Comparison of ENCODE assay signal across 12 cellular contexts in the genomic region with DNA sequence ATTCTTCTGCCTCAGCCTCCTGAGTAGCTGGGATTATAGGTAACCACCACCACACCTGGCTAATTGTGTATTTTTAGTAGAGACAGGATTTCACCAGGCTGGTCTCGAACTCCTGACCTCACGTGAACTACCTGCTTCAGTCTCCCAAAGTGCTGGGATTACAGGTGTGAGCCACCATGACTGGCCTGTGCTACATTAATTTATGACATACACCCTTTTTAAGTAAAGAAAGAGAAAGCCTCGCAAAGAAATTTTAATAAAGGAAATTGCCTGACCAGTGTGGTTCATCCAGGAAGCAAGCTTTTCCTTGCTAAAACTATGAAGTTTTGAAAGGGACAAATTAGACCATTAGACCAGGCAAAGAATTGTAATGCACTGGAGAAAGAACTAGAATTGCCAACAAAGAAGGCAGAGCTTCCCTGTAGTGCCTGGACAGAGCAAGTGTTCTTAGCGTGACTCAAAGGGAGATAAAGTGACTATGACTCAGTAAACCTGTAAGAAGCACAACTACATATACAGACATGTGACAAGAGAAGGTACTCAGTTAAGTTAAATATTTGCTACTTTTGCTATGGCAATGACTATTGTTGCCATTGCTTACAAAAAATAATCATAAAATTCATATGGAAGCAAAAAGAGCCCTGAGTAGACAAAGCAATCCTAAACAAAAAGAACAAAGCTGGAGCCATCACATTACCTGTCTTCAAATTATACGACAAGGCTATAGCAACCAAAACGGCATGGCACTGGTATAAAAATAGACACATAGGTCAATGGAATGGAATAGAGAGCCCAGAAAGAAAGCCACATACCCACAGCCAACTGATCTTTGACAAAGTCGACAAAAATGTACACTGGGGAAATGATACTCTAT. TPM values are rescaled to one million over a fixed set of nuclear protein-coding genes. Genes with fewer than 3 reads are reported as not detected.
DNase-seq lines count a peak whose midpoint lies in the region; ATAC-seq, FAIRE-seq and TF ChIP-seq lines count a peak whose summit lies in the region.
"Had no signal": no experiment of that assay in that cellular context is flagged by ENCODE, and none has a peak within 500 bp of the region (broad histone marks: within the 10 kb centered on the region; RNA-seq: fewer than 3 reads in every experiment).

No MANE protein-coding gene starts in this region.

- peak overlapping the region; percentile 52 for H3K4me3 Mint-ChIP-seq in activated naive CD4-positive, alpha-beta T cell treated with anti-CD3 and anti-CD28 coated beads, Interleukin-2, amount 10 ng/mL, durations not matched to agents 7 days and 5 days
- H3K4me3 Mint-ChIP-seq in neural progenitor cell, result no peak overlapping the region
- H3K4me3 Mint-ChIP-seq: naive B cell had no signal

- 0 out of 4 replicates have a peak, but pooled peaks of 1 of the 2 experiments have one; percentile 4 for TF ChIP-seq RAD21 in K562 (CRISPR knock-in tag; conservative IDR thresholded peaks at IDR 0.05 in 1 of 2, IDR thresholded peaks at IDR 0.05 in 1 of 2)

- CTCF ChIA-PET in activated naive CD4-positive, alpha-beta T cell treated with anti-CD3 and anti-CD28 coated beads, Interleukin-2, amount 10 ng/mL, durations not matched to agents 7 days and 5 days (lab: Charles Lee), result interaction anchor here (0.6 to 3.6 kb wide), 9 partner anchors 11 to 52 kb away, joined by 3 to 18 read pairs (median 6); no protein-coding TSS in a partner anchor
- CTCF ChIA-PET in K562 (lab: Yijun Ruan, JAX; ENCODE audit: low intra/inter-chr PET ratio), result interaction anchor here (0.8 kb wide), 1 partner anchor 9 kb away, joined by 3 read pairs; no protein-coding TSS in a partner anchor

- H3K9me1 ChIP-seq in K562 (ENCODE audit: control insufficient read depth, insufficient read depth, low read length), result no peaks in the 10 kb centered on the region

- H3K27ac ChIP-seq in K562 (ENCODE audit: extremely low read depth, low read depth, low read length) (peak overlapping the region; percentile 73), stomach (peak overlapping the region in 3 of 5 donors; percentile 5 to 46 (median 24)), neural progenitor cell (no peak overlapping the region)

- peak; percentile 83 for FAIRE-seq in K562 (lab: Jason Lieb, UNC)

- TF ChIP-seq CTCF in K562 (IDR thresholded peaks at IDR 0.05 in 2 of 3, conservative IDR thresholded peaks at IDR 0.05 in 1 of 3; ENCODE audit: insufficient read depth in 2 of 3, low read depth in 1 of 3, low read length in 3 of 3), result 0 out of 6 replicates have a peak, but pooled peaks of 1 of the 3 experiments have one; percentile 2
- TF ChIP-seq CTCF in stomach (IDR thresholded peaks at IDR 0.05), result no peak
- no peak for TF ChIP-seq CTCF in neural progenitor cell (IDR thresholded peaks at IDR 0.05)

- ATAC-seq in HG03460 (IDR thresholded peaks at IDR 0.05; ENCODE audit: unreplicated experiment) (peak; percentile 64), K562 (peak; percentile 87)

- H3K36me3 Mint-ChIP-seq in activated naive CD4-positive, alpha-beta T cell treated with anti-CD3 and anti-CD28 coated beads, Interleukin-2, amount 10 ng/mL, durations not matched to agents 7 days and 5 days, result peaks cover 64% of the 10 kb centered on the region
- no peaks in the 10 kb centered on the region for H3K36me3 Mint-ChIP-seq in neural progenitor cell
- H3K36me3 Mint-ChIP-seq: naive B cell had no signal

- no peaks in the 10 kb centered on the region for H3K79me2 ChIP-seq in K562 (ENCODE audit: control insufficient read depth, insufficient read depth, low read length)
- H3K79me2 ChIP-seq in neural progenitor cell (ENCODE audit: low read depth), result no peaks in the 10 kb centered on the region

- peak overlapping the region in 1 of 2 experiments; percentile 15; a peak in 1 of 4 replicates for H3K9ac ChIP-seq in K562 (ENCODE audit: insufficient read depth in 1 of 2, low read depth in 2 of 2, low read length in 2 of 2)
- H3K9ac ChIP-seq in neural progenitor cell, result no peak overlapping the region

- BruUV-seq in K562 (replicated peaks; lab: Mats Ljungman, UMichigan), result no TSS peak

- H3K27me3 ChIP-seq in K562 (ENCODE audit: control insufficient read depth in 2 of 2, insufficient read depth in 2 of 2, low read length in 2 of 2), result no peaks in the 10 kb centered on the region
- peaks cover 0 to 3% (median 0%) of the 10 kb centered on the region in 3 donors for H3K27me3 ChIP-seq in stomach
- no peaks in the 10 kb centered on the region for H3K27me3 ChIP-seq in neural progenitor cell

- H3K27ac Mint-ChIP-seq in activated naive CD4-positive, alpha-beta T cell treated with anti-CD3 and anti-CD28 coated beads, Interleukin-2, amount 10 ng/mL, durations not matched to agents 7 days and 5 days, result peak overlapping the region; percentile 91
- H3K27ac Mint-ChIP-seq in neural progenitor cell, result no peak overlapping the region

- 59% methylated on average over 7 of the region's 7 CpGs for WGBS in K562 (ENCODE audit: insufficient coverage, low coverage, missing lambda C conversion rate)
- WGBS in stomach, 5 donors, result 66 to 85% (median 78%) methylated on average over 7 of the region's 7 CpGs

- no peaks in the 10 kb centered on the region for H3K9me3 Mint-ChIP-seq in activated naive CD4-positive, alpha-beta T cell treated with anti-CD3 and anti-CD28 coated beads, Interleukin-2, amount 10 ng/mL, durations not matched to agents 7 days and 5 days
- no peaks in the 10 kb centered on the region for H3K9me3 Mint-ChIP-seq in neural progenitor cell
- H3K9me3 Mint-ChIP-seq: naive B cell had no signal

- TF ChIP-seq POLR2A in K562 (conservative IDR thresholded peaks at IDR 0.05), result no peak
- no peak for TF ChIP-seq POLR2A in stomach (IDR thresholded peaks at IDR 0.05)

- H3K27me3 Mint-ChIP-seq in activated naive CD4-positive, alpha-beta T cell treated with anti-CD3 and anti-CD28 coated beads, Interleukin-2, amount 10 ng/mL, durations not matched to agents 7 days and 5 days, result no peaks in the 10 kb centered on the region
- no peaks in the 10 kb centered on the region for H3K27me3 Mint-ChIP-seq in neural progenitor cell (ENCODE audit: insufficient read depth, low read depth)

- in situ Hi-C loops in K562 (cut with MboI), result no loop called here

- H3K4me2 ChIP-seq in K562 (ENCODE audit: insufficient read depth, low read length) (peak overlapping the region; percentile 5; the same call in 1 of the 2 replicates), neural progenitor cell (no peak overlapping the region)

- POLR2A ChIA-PET in K562 (lab: Yijun Ruan, JAX), result interaction anchor here (0.6 to 2.5 kb wide), 8 partner anchors 10 to 134 kb away, joined by 3 to 14 read pairs (median 3); no protein-coding TSS in a partner anchor

- no peak overlapping the region for H3K4me3 ChIP-seq in K562
- H3K4me3 ChIP-seq in stomach, result no peak overlapping the region
- no peak overlapping the region for H3K4me3 ChIP-seq in neural progenitor cell

- H3K4me1 Mint-ChIP-seq in activated naive CD4-positive, alpha-beta T cell treated with anti-CD3 and anti-CD28 coated beads, Interleukin-2, amount 10 ng/mL, durations not matched to agents 7 days and 5 days, result peaks cover 86% of the 10 kb centered on the region
- H3K4me1 Mint-ChIP-seq in neural progenitor cell, result peaks cover 3% of the 10 kb centered on the region

- H2AFZ ChIP-seq in K562 (ENCODE audit: low read depth, low read length) (peak overlapping the region; percentile 88), neural progenitor cell (replicated peaks) (no peak overlapping the region)

- no peak for DNase-seq in activated naive CD4-positive, alpha-beta T cell treated with anti-CD3 and anti-CD28 coated beads, Interleukin-2, amount 10 ng/mL, durations not matched to agents 7 days and 5 days
- no peak for DNase-seq in activated naive CD4-positive, alpha-beta T cell treated with Interleukin-2 at 50 U/mL for 16 hours
- DNase-seq in K562 (ENCODE audit: extremely low read depth in 1 of 4, low spot score in 3 of 4), result peak; percentile 40 to 75 (median 60)
- no peak for DNase-seq in stomach
- no peak for DNase-seq in neural progenitor cell (ENCODE audit: low spot score)
- no peak for DNase-seq in NCI-H2171 treated with DMSO at 0.1 percent for 48 hours (lab: John Stamatoyannopoulos, UW)
- DNase-seq in islet precursor cell, result no peak
- DNase-seq: cortex of kidney, GOT3, naive B cell, NCI-H2029 treated with DMSO at 0.1 percent for 48 hours had no signal

- no peaks in the 10 kb centered on the region for H4K20me1 ChIP-seq in K562 (replicated peaks; ENCODE audit: control insufficient read depth, insufficient read depth, low read length)
- H4K20me1 ChIP-seq in neural progenitor cell (ENCODE audit: low read depth), result no peaks in the 10 kb centered on the region

- TF ChIP-seq EP300 in K562 (IDR thresholded peaks at IDR 0.05; ENCODE audit: low read length) (no peak), stomach (IDR thresholded peaks at IDR 0.05) (no peak)

- H3K36me3 ChIP-seq in K562 (ENCODE audit: control insufficient read depth, insufficient read depth, low read length) (no peaks in the 10 kb centered on the region), stomach (no peaks in the 10 kb centered on the region), neural progenitor cell (no peaks in the 10 kb centered on the region)

- intact Hi-C loops in K562 (cut with micrococcal nuclease) (no loop called here), stomach (cut with DNase I; ENCODE audit: low total_unique reads) (no loop called here)

- H3K9me3 ChIP-seq in K562 (replicated peaks; ENCODE audit: control insufficient read depth, insufficient read depth, low read depth, low read length) (no peaks in the 10 kb centered on the region; the same call in 1 of the 2 replicates), stomach (no peaks in the 10 kb centered on the region), neural progenitor cell (ENCODE audit: low read depth) (no peaks in the 10 kb centered on the region)

- H3K4me1 ChIP-seq in K562 (replicated peaks in 1 of 2; ENCODE audit: control insufficient read depth in 2 of 2, insufficient read depth in 2 of 2, low read length in 2 of 2) (peaks cover 0 to 30% of the 10 kb centered on the region in 2 experiments; a peak in 4 of 5 replicates), stomach (peaks cover 0 to 4% (median 0%) of the 10 kb centered on the region in 4 donors), neural progenitor cell (no peaks in the 10 kb centered on the region)

- no peaks in the 10 kb centered on the region for H3F3A ChIP-seq in neural progenitor cell (ENCODE audit: low read depth)

RNA-seq across cellular contexts. Expression of a gene that starts 54.6 kb away (rescaled TPM):
- 2.9 and 14.8 TPM in 2 replicates for total RNA-seq in K562 (2011; cell fraction: chromatin; rRNA removed; ENCODE audit: low replicate concordance)
- total RNA-seq in K562 (2011; cell fraction: nucleolus; rRNA removed), result 0.67 and 2.2 TPM in 2 replicates
- 5.6 and 6.0 TPM in 2 replicates for total RNA-seq in K562 (2011; cell fraction: nucleoplasm; rRNA removed)
- total RNA-seq in K562 (2014; rRNA removed), result 6.7 TPM in 2 replicates
- 15.6 and 16.5 TPM in 2 replicates for total RNA-seq in K562 (2014; rRNA removed; fragmentation: Illumina TruSeq; extraction: Trizol)
- 28.1 and 31.5 TPM in 2 replicates for total RNA-seq in K562 (2015; rRNA removed; fragmentation: Illumina TruSeq; extraction: Trizol)
- 17.4 and 22.5 TPM in 2 replicates for total RNA-seq in K562 (2021)
- polyA plus RNA-seq in K562 (2011; rRNA removed), result 4.7 and 25.4 TPM in 2 replicates
- 0.85 and 9.2 TPM in 2 replicates for polyA plus RNA-seq in K562 (2011; cell fraction: cytosol; rRNA removed)
- polyA plus RNA-seq in K562 (2011; cell fraction: nucleus; rRNA removed), result 5.6 and 40.9 TPM in 2 replicates
- 20.9 and 22.7 TPM in 2 replicates for polyA plus RNA-seq in K562 (2012)
- 13.7 and 18.4 TPM in 2 replicates for polyA plus RNA-seq in K562 (2014; fragmentation: Illumina TruSeq; extraction: Trizol)
- polyA plus RNA-seq in K562 (2014; fragmentation: Nextera tagmentation; extraction: Ambion mirVana), result 1 to 10 TPM; 9.4 to 9.7 TPM
- 7.4 and 8.0 TPM in 2 replicates for polyA plus RNA-seq in K562 (2014; rRNA removed)
- 4.0 and 45.3 TPM in 2 replicates for polyA minus RNA-seq in K562 (2011; rRNA and poly(A)+ RNA removed)
- polyA minus RNA-seq in K562 (2011; cell fraction: cytosol; rRNA and poly(A)+ RNA removed), result 2.4 and 15.2 TPM in 2 replicates
- polyA minus RNA-seq in K562 (2011; cell fraction: nucleus; rRNA and poly(A)+ RNA removed), result 5.4 and 62.8 TPM in 2 replicates
- 10 to 100 TPM in 2 of 5 donors, 1 to 10 TPM in 3; 3.5 to 22.9 (median 9.2) TPM for total RNA-seq in stomach
- 1 to 10 TPM; 2.0 to 4.7 (median 2.4) TPM for polyA plus RNA-seq in stomach
- not detected in 2 replicates for total RNA-seq in neural progenitor cell (ENCODE audit: low replicate concordance)

Comparison
In these comparisons a context has a peak if more than half of its experiments do, and no peak if none do; other contexts are left out.
1. DNase-seq: peak in K562 (4 of 4); none in activated naive CD4-positive, alpha-beta T cell treated with anti-CD3 and anti-CD28 coated beads, Interleukin-2, amount 10 ng/mL, durations not matched to agents 7 days and 5 days (single experiment), activated naive CD4-positive, alpha-beta T cell treated with Interleukin-2 at 50 U/mL for 16 hours (single experiment), stomach (single experiment), neural progenitor cell (single experiment), NCI-H2171 treated with DMSO at 0.1 percent for 48 hours (single experiment) and islet precursor cell (single experiment).